In genomic region chr11:40292636-40293585, GRCh38 we compare ENCODE assay signal across 8 cellular contexts.
DNase-seq lines count a peak whose midpoint lies in the region; ATAC-seq and TF ChIP-seq lines count a peak whose summit lies in the region.

No MANE protein-coding gene starts in this region.

- TF ChIP-seq CTCF in brain microvascular endothelial cell (IDR thresholded peaks at IDR 0.05; ENCODE audit: low read depth, low read length, missing control alignments): no peak

- H3K4me3 Mint-ChIP-seq in immature natural killer cell: peak overlapping the region in 4 of 5 donors; percentile 8 to 81 (median 64)

- peak; percentile 6 for DNase-seq in MG63
- no peak for DNase-seq in brain microvascular endothelial cell
- DNase-seq in immature natural killer cell: no peak
- DNase-seq in activated effector memory CD4-positive, alpha-beta T cell treated with anti-CD3 and anti-CD28 coated beads, Interleukin-2, amount 50 U/mL, for 16 hours: no peak
- DNase-seq in effector CD4-positive, alpha-beta T cell: no peak
- DNase-seq in stimulated activated CD8-positive, alpha-beta memory T cell treated with anti-CD3 and anti-CD28 coated beads, Interleukin-4, amount 100 ng/mL, for 48 hours: no peak

- no peaks in the 10 kb centered on the region for H3K36me3 ChIP-seq in MG63
- H3K36me3 ChIP-seq in brain microvascular endothelial cell (replicated peaks): no peaks in the 10 kb centered on the region
- H3K36me3 ChIP-seq in stomach smooth muscle (ENCODE audit: control insufficient read depth in 2 of 2, insufficient read depth in 2 of 2, low read length in 2 of 2): no peaks in the 10 kb centered on the region

- ATAC-seq in GM21825 (IDR thresholded peaks at IDR 0.05; ENCODE audit: unreplicated experiment): no peak

- H3K4me1 ChIP-seq in stomach smooth muscle (ENCODE audit: control insufficient read depth, insufficient read depth, low read length): no peaks in the 10 kb centered on the region

- H3K9me3 Mint-ChIP-seq in immature natural killer cell: peaks cover 1 to 24% (median 13%) of the 10 kb centered on the region in 6 donors

- peaks cover 2 to 7% of the 10 kb centered on the region in 2 donors for H3K4me1 Mint-ChIP-seq in immature natural killer cell

- H3K27me3 ChIP-seq in MG63: no peaks in the 10 kb centered on the region
- H3K27me3 ChIP-seq in brain microvascular endothelial cell (replicated peaks): no peaks in the 10 kb centered on the region
- H3K27me3 ChIP-seq in stomach smooth muscle (ENCODE audit: control insufficient read depth in 1 of 2, insufficient read depth in 2 of 2, low read length in 2 of 2): peaks cover 5 to 10% of the 10 kb centered on the region in 2 donors

- in situ Hi-C loops in brain microvascular endothelial cell (cut with HindIII; ENCODE audit: low pct_ligation_motif_present, low sequenced_read_pairs): no loop called here

- peaks cover 0 to 6% (median 2%) of the 10 kb centered on the region in 3 donors for H3K27me3 Mint-ChIP-seq in immature natural killer cell (ENCODE audit: low read depth in 3 of 3)

- H3K9ac ChIP-seq in stomach smooth muscle (ENCODE audit: low read length in 2 of 2): peak overlapping the region in 1 of 2 donors; percentile 64

- H3K27ac Mint-ChIP-seq in immature natural killer cell: no peak overlapping the region

- H3K27ac ChIP-seq in brain microvascular endothelial cell (no peak overlapping the region), stomach smooth muscle (ENCODE audit: low read length) (no peak overlapping the region)

- H3K36me3 Mint-ChIP-seq in immature natural killer cell: no peaks in the 10 kb centered on the region

- H3K4me3 ChIP-seq in MG63 (peak overlapping the region; percentile 61), brain microvascular endothelial cell (ENCODE audit: low read depth, low read length) (peak overlapping the region; percentile 67), stomach smooth muscle (ENCODE audit: low read length in 2 of 2) (peak overlapping the region; percentile 84 to 89)

- H3K9me3 ChIP-seq in MG63 (no peaks in the 10 kb centered on the region), stomach smooth muscle (ENCODE audit: control insufficient read depth in 2 of 2, low read length in 2 of 2) (no peaks in the 10 kb centered on the region)
